Comparison of ENCODE assay signal across 9 cellular contexts in genomic region chr10:5628366-5628765, GRCh38. TPM values are rescaled to one million over a fixed set of nuclear protein-coding genes. Genes with fewer than 3 reads are reported as not detected.
A peak's percentile ranks its signal among the peaks of the same experiment; 100 is the strongest.
DNase-seq lines count a peak whose midpoint lies in the region; ATAC-seq and TF ChIP-seq lines count a peak whose summit lies in the region.
"Had no signal": no experiment of that assay in that cellular context is flagged by ENCODE, and none has a peak within 500 bp of the region (broad histone marks: within the 10 kb centered on the region; RNA-seq: fewer than 3 reads in every experiment).

No MANE protein-coding gene starts in this region.

- H3K4me1 Mint-ChIP-seq in activated naive CD4-positive, alpha-beta T cell treated with anti-CD3 and anti-CD28 coated beads, Interleukin-2, amount 50 U/mL, for 24 hours = peaks cover 20% of the 10 kb centered on the region
- H3K4me1 Mint-ChIP-seq in nephron = peaks cover 68% of the 10 kb centered on the region

- H3K4me3 ChIP-seq in esophagus (ENCODE audit: low read depth in 1 of 2, low read length in 2 of 2) = peak overlapping the region in 1 of 2 donors; percentile 27
- H3K4me3 ChIP-seq in upper lobe of right lung = peak overlapping the region; percentile 23

- H3K27me3 Mint-ChIP-seq in activated naive CD4-positive, alpha-beta T cell treated with anti-CD3 and anti-CD28 coated beads, Interleukin-2, amount 50 U/mL, for 24 hours = no peaks in the 10 kb centered on the region
- H3K27me3 Mint-ChIP-seq in nephron (ENCODE audit: low read depth) = no peaks in the 10 kb centered on the region

- H3K27me3 ChIP-seq in esophagus (ENCODE audit: control insufficient read depth in 1 of 2, insufficient read depth in 2 of 2, low read length in 2 of 2) (no peaks in the 10 kb centered on the region), upper lobe of right lung (no peaks in the 10 kb centered on the region)

- H3K4me3 Mint-ChIP-seq in activated naive CD4-positive, alpha-beta T cell treated with anti-CD3 and anti-CD28 coated beads, Interleukin-2, amount 50 U/mL, for 24 hours = peak overlapping the region; percentile 19
- peak overlapping the region; percentile 20 to 65 (median 31) for H3K4me3 Mint-ChIP-seq in nephron

- no peak overlapping the region for H3K27ac Mint-ChIP-seq in activated naive CD4-positive, alpha-beta T cell treated with anti-CD3 and anti-CD28 coated beads, Interleukin-2, amount 50 U/mL, for 24 hours
- peak overlapping the region; percentile 91 to 94 (median 94) for H3K27ac Mint-ChIP-seq in nephron

- no peak for ATAC-seq in upper lobe of right lung
- no peak for ATAC-seq in GM18873 (IDR thresholded peaks at IDR 0.05; ENCODE audit: low FRiP score, unreplicated experiment)

- TF ChIP-seq CTCF in nephron (IDR thresholded peaks at IDR 0.05; ENCODE audit: unreplicated experiment in 3 of 3) = no peak
- no peak for TF ChIP-seq CTCF in upper lobe of right lung (IDR thresholded peaks at IDR 0.05)

- intact Hi-C loops in upper lobe of right lung (cut with DNase I) = no loop called here

- DNase-seq in activated naive CD4-positive, alpha-beta T cell treated with Interleukin-2 at 50 U/mL for 16 hours = no peak
- no peak for DNase-seq in upper lobe of right lung
- no peak for DNase-seq in superior temporal gyrus (ENCODE audit: extremely low spot score)
- DNase-seq in HK-2 (ENCODE audit: unreplicated experiment) = no peak

- H3K9me3 ChIP-seq in esophagus (ENCODE audit: control insufficient read depth in 2 of 2, insufficient read depth in 1 of 2, low read depth in 1 of 2, low read length in 1 of 2) = no peaks in the 10 kb centered on the region
- no peaks in the 10 kb centered on the region for H3K9me3 ChIP-seq in upper lobe of right lung

- no peaks in the 10 kb centered on the region for H3K36me3 Mint-ChIP-seq in activated naive CD4-positive, alpha-beta T cell treated with anti-CD3 and anti-CD28 coated beads, Interleukin-2, amount 50 U/mL, for 24 hours
- H3K36me3 Mint-ChIP-seq in nephron (ENCODE audit: low read depth) = no peaks in the 10 kb centered on the region

- H3K36me3 ChIP-seq in esophagus (ENCODE audit: control insufficient read depth in 2 of 2, insufficient read depth in 2 of 2, low read length in 1 of 2) = no peaks in the 10 kb centered on the region
- H3K36me3 ChIP-seq in upper lobe of right lung = no peaks in the 10 kb centered on the region

- no peaks in the 10 kb centered on the region for H3K9me3 Mint-ChIP-seq in activated naive CD4-positive, alpha-beta T cell treated with anti-CD3 and anti-CD28 coated beads, Interleukin-2, amount 50 U/mL, for 24 hours
- no peaks in the 10 kb centered on the region for H3K9me3 Mint-ChIP-seq in nephron

- H3K27ac ChIP-seq in esophagus (ENCODE audit: low read depth in 2 of 2, low read length in 1 of 2) (peak overlapping the region; percentile 62 to 87), upper lobe of right lung (no peak overlapping the region)
- H3K27ac ChIP-seq: epithelial cell of prostate had no signal

- 33 to 47% methylated on average over 8 of the region's 8 CpGs for WGBS in esophagus, 2 donors

- peaks cover 0 to 10% of the 10 kb centered on the region in 2 donors for H3K4me1 ChIP-seq in esophagus (ENCODE audit: control insufficient read depth in 2 of 2, insufficient read depth in 2 of 2, low read length in 1 of 2)
- no peaks in the 10 kb centered on the region for H3K4me1 ChIP-seq in upper lobe of right lung

RNA-seq across cellular contexts. Expression of gene ASB13, which starts 38.0 kb away (rescaled TPM):
- 10 to 100 TPM; 12.2 to 13.9 TPM for polyA plus RNA-seq in esophagus
- total RNA-seq in upper lobe of right lung = 23.0 TPM

RNA-seq across cellular contexts. Expression of gene TASOR2, which starts 56.3 kb away (rescaled TPM):
- polyA plus RNA-seq in esophagus = 10 to 100 TPM in 1 of 2 donors, 1 to 10 TPM in 1; 8.1 to 11.1 TPM
- total RNA-seq in upper lobe of right lung = 63.7 TPM
